ENCODE assay signal across 9 cellular contexts in genomic region chr11:108788565-108789199, GRCh38.
A peak's percentile ranks its signal among the peaks of the same experiment; 100 is the strongest.
DNase-seq lines count a peak whose midpoint lies in the region; ATAC-seq and TF ChIP-seq lines count a peak whose summit lies in the region.
"Had no signal": no experiment of that assay in that cellular context is flagged by ENCODE, and none has a peak within 500 bp of the region (broad histone marks: within the 10 kb centered on the region; RNA-seq: fewer than 3 reads in every experiment).

No MANE protein-coding gene starts in this region.

- peak; percentile 14 for DNase-seq in GM10266 (ENCODE audit: extremely low spot score)
- DNase-seq in kidney tubule cell (ENCODE audit: low spot score), result peak; percentile 27
- DNase-seq in DMS153 treated with DMSO at 0.1 percent for 48 hours (lab: John Stamatoyannopoulos, UW; ENCODE audit: unreplicated experiment), result no peak
- no peak for DNase-seq in hippocampal formation (lab: John Stamatoyannopoulos, UW)
- DNase-seq: NCI-H1105 had no signal

- no peak overlapping the region for H3K27ac ChIP-seq in VCaP

- ATAC-seq in HG02938 (IDR thresholded peaks at IDR 0.05; ENCODE audit: unreplicated experiment) (peak; percentile 76), GM18873 (IDR thresholded peaks at IDR 0.05; ENCODE audit: low FRiP score, unreplicated experiment) (no peak), HG02973 (IDR thresholded peaks at IDR 0.05; ENCODE audit: unreplicated experiment) (no peak)

- peak; percentile 29 for TF ChIP-seq CTCF in GM10266 (IDR thresholded peaks at IDR 0.05; ENCODE audit: control insufficient read depth, insufficient read depth, low read depth, missing control alignments)
- peak; percentile 31 for TF ChIP-seq CTCF in VCaP (conservative IDR thresholded peaks at IDR 0.05)

Comparison
In these comparisons a context has a peak if more than half of its experiments do, and no peak if none do; other contexts are left out.
1. DNase-seq: peak in GM10266 (single experiment) and kidney tubule cell (single experiment); none in DMS153 treated with DMSO at 0.1 percent for 48 hours (single experiment) and hippocampal formation (0 of 2).